Comparison of ENCODE assay signal across 33 cellular contexts in the genomic region with DNA sequence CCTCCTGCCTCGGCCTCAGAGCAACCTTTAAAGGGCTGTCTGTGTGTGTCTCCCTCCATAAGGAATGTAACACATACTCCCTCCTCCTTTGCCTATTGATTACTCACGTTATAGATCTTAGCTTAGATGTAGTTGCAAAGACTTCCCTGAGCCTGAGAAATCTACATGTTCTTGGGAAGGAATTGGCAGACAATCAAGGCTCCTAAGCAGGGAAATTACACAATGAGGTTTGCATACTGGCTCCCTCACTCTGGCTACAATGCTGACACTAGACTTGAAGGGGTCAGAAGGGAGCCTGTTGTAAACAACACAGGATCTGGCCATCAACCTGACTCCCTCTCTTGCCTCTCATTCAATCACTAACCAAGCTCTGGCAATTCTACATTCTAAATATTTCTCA. TPM values are rescaled to one million over a fixed set of nuclear protein-coding genes. Genes with fewer than 3 reads are reported as not detected.
A peak's percentile ranks its signal among the peaks of the same experiment; 100 is the strongest.
DNase-seq lines count a peak whose midpoint lies in the region; ATAC-seq and TF ChIP-seq lines count a peak whose summit lies in the region.
"Had no signal": no experiment of that assay in that cellular context is flagged by ENCODE, and none has a peak within 500 bp of the region (broad histone marks: within the 10 kb centered on the region; RNA-seq: fewer than 3 reads in every experiment).

No MANE protein-coding gene starts in this region.

- H3K4ac ChIP-seq in mesendoderm (ENCODE audit: low read depth, low read length): no peak overlapping the region

- TF ChIP-seq CTCF in LNCaP clone FGC (IDR thresholded peaks at IDR 0.05; ENCODE audit: control insufficient read depth, extremely low read depth, insufficient read depth) (no peak), fibroblast of mammary gland (conservative IDR thresholded peaks at IDR 0.05; ENCODE audit: control insufficient read depth, insufficient read depth, low read depth, low read length) (no peak)

- no peak overlapping the region for H4K8ac ChIP-seq in mesendoderm (ENCODE audit: low read depth, low read length)

- H3K4me3 ChIP-seq in LNCaP clone FGC (ENCODE audit: low read depth, low read length): no peak overlapping the region
- H3K4me3 ChIP-seq in fibroblast of mammary gland (ENCODE audit: control insufficient read depth, low read depth, low read length): no peak overlapping the region
- no peak overlapping the region for H3K4me3 ChIP-seq in mesendoderm (ENCODE audit: low read length)
- H3K4me3 ChIP-seq: esophagus squamous epithelium, GM12878, heart left ventricle, ovary, Peyer's patch, spleen, uterus had no signal

- no peak overlapping the region for H2BK120ac ChIP-seq in mesendoderm (ENCODE audit: low read depth, low read length)

- H3K27ac ChIP-seq in mesendoderm (ENCODE audit: low read depth, low read length): no peak overlapping the region
- H3K27ac ChIP-seq: esophagus squamous epithelium, heart left ventricle, ovary, Peyer's patch, spleen, uterus had no signal

- H4K5ac ChIP-seq in mesendoderm (ENCODE audit: low read length): no peak overlapping the region

- DNase-seq in AG08395 (ENCODE audit: low spot score) (peak; percentile 13), LNCaP clone FGC (ENCODE audit: low read depth) (peak; percentile 19), fibroblast of mammary gland (ENCODE audit: low read depth) (peak; percentile 70), mesendoderm (peak; percentile 71), NCI-H524 treated with DMSO at 0.1 percent for 48 hours (lab: John Stamatoyannopoulos, UW) (no peak), NCI-H1694 (lab: John Stamatoyannopoulos, UW) (no peak)
- DNase-seq: activated CD4-positive, alpha-beta memory T cell treated with anti-CD3 and anti-CD28 coated beads, Interleukin-2, amount 10 ng/mL, durations not matched to agents 7 days and 5 days; activated CD4-positive, alpha-beta T cell treated with anti-CD3 and anti-CD28 coated beads for 1 hour; activated CD8-positive, alpha-beta memory T cell treated with anti-CD3 and anti-CD28 coated beads, Interleukin-2, amount 50 U/mL, for 4 hours; activated naive CD4-positive, alpha-beta T cell treated with anti-CD3 and anti-CD28 coated beads, Interleukin-2, amount 10 ng/mL, durations not matched to agents 7 days and 5 days; BE2C; esophagus squamous epithelium; H9; heart left ventricle; NCI-H1436; NCI-H2081 treated with DMSO at 0.1 percent for 48 hours; NCI-H345; NCI-H748 treated with DMSO at 0.1 percent for 48 hours; Peyer's patch; retina; SIG-M5; spleen; stimulated activated CD4-positive, alpha-beta T cell treated with anti-CD3 and anti-CD28 coated beads, Interleukin-2, amount 100 ng/mL, for 24 hours; stimulated activated CD8-positive, alpha-beta memory T cell treated with anti-CD3 and anti-CD28 coated beads, Interleukin-4, amount 100 ng/mL, for 48 hours; stimulated activated naive CD8-positive, alpha-beta T cell treated with anti-CD3 and anti-CD28 coated beads, Interleukin-15, amount 100 ng/mL, for 72 hours; uterus had no signal

- H3K79me2 ChIP-seq in mesendoderm (ENCODE audit: control insufficient read depth, insufficient read depth, low read length): no peaks in the 10 kb centered on the region

- no peak overlapping the region for H3K9ac ChIP-seq in mesendoderm (ENCODE audit: low read length)

- no peak overlapping the region for H2BK5ac ChIP-seq in mesendoderm (ENCODE audit: low read length)

- no peak overlapping the region for H2AK5ac ChIP-seq in mesendoderm (ENCODE audit: low read length)

- no peaks in the 10 kb centered on the region for H3K79me1 ChIP-seq in mesendoderm (ENCODE audit: low read length)

- H3K36me3 ChIP-seq in mesendoderm (ENCODE audit: control insufficient read depth, insufficient read depth, low read length): no peaks in the 10 kb centered on the region
- H3K36me3 ChIP-seq: BE2C, esophagus squamous epithelium, heart left ventricle, ovary, Peyer's patch, spleen, uterus had no signal

- ATAC-seq in HG02938 (IDR thresholded peaks at IDR 0.05; ENCODE audit: unreplicated experiment) (no peak), HG03378 (IDR thresholded peaks at IDR 0.05; ENCODE audit: unreplicated experiment) (no peak)
- ATAC-seq: GM12878; heart left ventricle; HepG2; stimulated activated naive CD8-positive, alpha-beta T cell treated with anti-CD3 and anti-CD28 coated beads, Interleukin-15, amount 100 ng/mL, for 72 hours had no signal

- peaks cover 8% of the 10 kb centered on the region for H3K4me1 ChIP-seq in mesendoderm (ENCODE audit: control insufficient read depth, low read depth, low read length)
- H3K4me1 ChIP-seq: BE2C, esophagus squamous epithelium, Peyer's patch, uterus had no signal

- no peak overlapping the region for H3K4me2 ChIP-seq in mesendoderm (ENCODE audit: low read length)

- no peak overlapping the region for H3K18ac ChIP-seq in mesendoderm (ENCODE audit: low read length)

- H3K23ac ChIP-seq in mesendoderm (ENCODE audit: low read length): no peak overlapping the region

- H3K56ac ChIP-seq in mesendoderm (ENCODE audit: low read length): peak overlapping the region; percentile 10

- H2BK15ac ChIP-seq in mesendoderm (replicated peaks; ENCODE audit: low read depth): no peak overlapping the region

- H3K27me3 ChIP-seq in mesendoderm (ENCODE audit: insufficient read depth, low read length, poor library complexity): no peaks in the 10 kb centered on the region
- H3K27me3 ChIP-seq: BE2C, esophagus squamous epithelium, heart left ventricle, ovary, Peyer's patch, spleen, uterus had no signal

- no CpG with 5 or more reads among the region's 2 CpGs for WGBS in mesendoderm (ENCODE audit: extremely low coverage, insufficient coverage, low lambda C conversion rate)

RNA-seq across cellular contexts. Expression of gene OLFML1, which starts 5.2 kb away (rescaled TPM):
- polyA plus RNA-seq in mesendoderm (2013, experiment 1 of 2): 1.3 TPM
- 1.2 TPM for polyA plus RNA-seq in mesendoderm (2013, experiment 2 of 2)
- polyA plus RNA-seq: keratinocyte, neural cell had no signal

RNA-seq across cellular contexts. Expression of gene PPFIBP2, which starts 33.7 kb away (rescaled TPM):
- 5.2 TPM for polyA plus RNA-seq in mesendoderm (2013, experiment 1 of 2)
- 5.5 TPM for polyA plus RNA-seq in mesendoderm (2013, experiment 2 of 2)
- polyA plus RNA-seq: neural cell had no signal

Comparison
In these comparisons a context has a peak if more than half of its experiments do, and no peak if none do; other contexts are left out.
1. DNase-seq: peak in AG08395 (single experiment), LNCaP clone FGC (single experiment), fibroblast of mammary gland (single experiment) and mesendoderm (single experiment); none in NCI-H524 treated with DMSO at 0.1 percent for 48 hours (single experiment) and NCI-H1694 (single experiment).